In genomic region chr16:61780161-61780560, GRCh38 we compare ENCODE assay signal across 7 cellular contexts.
"Had no signal": no experiment of that assay in that cellular context is flagged by ENCODE, and none has a peak within 500 bp of the region (broad histone marks: within the 10 kb centered on the region; RNA-seq: fewer than 3 reads in every experiment).

No MANE protein-coding gene starts in this region.

- DNase-seq: GM23248, GOT3, H9, HCEC 1CT, IMR-90, KG1 had no signal

- ATAC-seq: K562 had no signal
